In genomic region chrX:12871181-12871580, GRCh38 we compare ENCODE assay signal across 21 cellular contexts. TPM values are rescaled to one million over a fixed set of nuclear protein-coding genes. Genes with fewer than 3 reads are reported as not detected.
DNase-seq lines count a peak whose midpoint lies in the region; ATAC-seq, FAIRE-seq and TF ChIP-seq lines count a peak whose summit lies in the region.
"Had no signal": no experiment of that assay in that cellular context is flagged by ENCODE, and none has a peak within 500 bp of the region (broad histone marks: within the 10 kb centered on the region; RNA-seq: fewer than 3 reads in every experiment).

No MANE protein-coding gene starts in this region.

- peaks cover 0 to 12% (median 0%) of the 10 kb centered on the region in 11 experiments; a peak in 2 of 22 replicates for H4K20me1 ChIP-seq in BLaER1 treated with 17β-estradiol and CSF1 and Interleukin-3, amounts not matched to agents 10 nM and 100 nM
- H4K20me1 ChIP-seq in astrocyte (ENCODE audit: insufficient read depth, low read length) (no peaks in the 10 kb centered on the region), osteoblast (ENCODE audit: insufficient read depth, low read length) (no peaks in the 10 kb centered on the region)

- peaks cover 24 to 87% (median 42%) of the 10 kb centered on the region in 10 experiments; a peak in 19 of 20 replicates for H3K4me1 ChIP-seq in BLaER1 treated with 17β-estradiol and CSF1 and Interleukin-3, amounts not matched to agents 10 nM and 100 nM
- H3K4me1 ChIP-seq in astrocyte (ENCODE audit: insufficient read depth, low read length) (no peaks in the 10 kb centered on the region), osteoblast (ENCODE audit: insufficient read depth, low read length) (no peaks in the 10 kb centered on the region)
- H3K4me1 ChIP-seq: A549 had no signal

- H3K27me3 ChIP-seq in BLaER1 treated with 17β-estradiol and CSF1 and Interleukin-3, amounts not matched to agents 10 nM and 100 nM: peaks cover 96 to 100% (median 99%) of the 10 kb centered on the region in 11 experiments
- H3K27me3 ChIP-seq in astrocyte (ENCODE audit: insufficient read depth, low read length): no peaks in the 10 kb centered on the region
- no peaks in the 10 kb centered on the region for H3K27me3 ChIP-seq in osteoblast (ENCODE audit: insufficient read depth, low read length)

- H3K9me3 Mint-ChIP-seq in astrocyte (ENCODE audit: unreplicated experiment): no peaks in the 10 kb centered on the region

- H3K27ac ChIP-seq in BLaER1 treated with 17β-estradiol and CSF1 and Interleukin-3, amounts not matched to agents 10 nM and 100 nM: peak overlapping the region in 8 of 11 experiments; percentile 6 to 64 (median 58); a peak in 12 of 22 replicates
- H3K27ac ChIP-seq in astrocyte (ENCODE audit: low read depth, low read length) (no peak overlapping the region), osteoblast (ENCODE audit: low read depth, low read length) (no peak overlapping the region)
- H3K27ac ChIP-seq: A549, C4-2B had no signal

- peak overlapping the region in 2 of 11 experiments; percentile 16 to 18; a peak in 1 of 22 replicates for H3K9ac ChIP-seq in BLaER1 treated with 17β-estradiol and CSF1 and Interleukin-3, amounts not matched to agents 10 nM and 100 nM
- H3K9ac ChIP-seq in astrocyte (ENCODE audit: low read length): no peak overlapping the region

- no peak overlapping the region for H3K4me3 Mint-ChIP-seq in astrocyte (ENCODE audit: unreplicated experiment)

- no peaks in the 10 kb centered on the region for H3K79me2 ChIP-seq in astrocyte (ENCODE audit: insufficient read depth, low read length)
- H3K79me2 ChIP-seq in osteoblast (ENCODE audit: insufficient read depth, low read length): no peaks in the 10 kb centered on the region

- peak overlapping the region in 10 of 11 experiments; percentile 8 to 83 (median 42); a peak in 16 of 22 replicates for H3K4me2 ChIP-seq in BLaER1 treated with 17β-estradiol and CSF1 and Interleukin-3, amounts not matched to agents 10 nM and 100 nM
- no peak overlapping the region for H3K4me2 ChIP-seq in astrocyte (ENCODE audit: low read length)
- no peak overlapping the region for H3K4me2 ChIP-seq in osteoblast (ENCODE audit: insufficient read depth, low read length)
- H3K4me2 ChIP-seq: A549 had no signal

- no peak for ATAC-seq in GM18867 (IDR thresholded peaks at IDR 0.05; ENCODE audit: unreplicated experiment)
- ATAC-seq in HG02981 (IDR thresholded peaks at IDR 0.05; ENCODE audit: unreplicated experiment): no peak
- ATAC-seq: A549 had no signal

- H3K9me3 ChIP-seq in BLaER1 treated with 17β-estradiol and CSF1 and Interleukin-3, amounts not matched to agents 10 nM and 100 nM (replicated peaks in 1 of 11): peaks cover 0 to 29% (median 5%) of the 10 kb centered on the region in 11 experiments; a peak in 10 of 22 replicates
- no peaks in the 10 kb centered on the region for H3K9me3 ChIP-seq in astrocyte (ENCODE audit: insufficient read depth, low read depth, low read length)
- no peaks in the 10 kb centered on the region for H3K9me3 ChIP-seq in osteoblast (ENCODE audit: low read depth, low read length)
- H3K9me3 ChIP-seq: A549 had no signal

- H3K4me3 ChIP-seq in BLaER1 treated with 17β-estradiol and CSF1 and Interleukin-3, amounts not matched to agents 10 nM and 100 nM: peak overlapping the region in 1 of 10 experiments; percentile 3; a peak in 1 of 20 replicates
- H3K4me3 ChIP-seq in astrocyte (ENCODE audit: insufficient read depth, low read depth, low read length) (no peak overlapping the region), osteoblast (ENCODE audit: insufficient read depth, low read length) (no peak overlapping the region)
- H3K4me3 ChIP-seq: A549 had no signal

- H3K27ac Mint-ChIP-seq in astrocyte (ENCODE audit: unreplicated experiment): no peak overlapping the region

- H3K36me3 ChIP-seq in BLaER1 treated with 17β-estradiol and CSF1 and Interleukin-3, amounts not matched to agents 10 nM and 100 nM: peaks cover 0 to 23% (median 0%) of the 10 kb centered on the region in 11 experiments; a peak in 3 of 22 replicates
- no peaks in the 10 kb centered on the region for H3K36me3 ChIP-seq in astrocyte (ENCODE audit: insufficient read depth, low read length)
- no peaks in the 10 kb centered on the region for H3K36me3 ChIP-seq in osteoblast (ENCODE audit: insufficient read depth, low read length)

- H3K4me1 Mint-ChIP-seq in astrocyte (ENCODE audit: low read depth, unreplicated experiment): no peaks in the 10 kb centered on the region

- DNase-seq in GM19239 (ENCODE audit: insufficient read length, low spot score) (no peak), astrocyte (ENCODE audit: low read depth) (no peak), osteoblast (ENCODE audit: insufficient read length, low spot score, missing footprints) (peak; percentile 19), mesenteric fat pad (ENCODE audit: low spot score) (no peak), epidermal melanocyte (ENCODE audit: insufficient read length, low spot score) (no peak)
- DNase-seq: DMS79, NCI-H1092 treated with DMSO at 0.1 percent for 48 hours, NCI-H1694, NCI-H2081 treated with DMSO at 0.1 percent for 48 hours, NCI-H226, NCI-H524, T-helper 1 cell had no signal

- H3K27me3 Mint-ChIP-seq in astrocyte (ENCODE audit: low read depth, unreplicated experiment): peaks cover 2% of the 10 kb centered on the region

- no peaks in the 10 kb centered on the region for H3K36me3 Mint-ChIP-seq in astrocyte (ENCODE audit: low read depth, unreplicated experiment)

- H2AFZ ChIP-seq in astrocyte (ENCODE audit: low read depth, low read length) (no peak overlapping the region), osteoblast (ENCODE audit: low read length) (no peak overlapping the region)

- TF ChIP-seq CTCF in astrocyte (IDR thresholded peaks at IDR 0.05; ENCODE audit: insufficient read depth, low read depth, low read length) (no peak), osteoblast (IDR thresholded peaks at IDR 0.05; ENCODE audit: extremely low read depth, low read depth, low read length) (no peak)

- FAIRE-seq in GM19239 (lab: Jason Lieb, UNC) (peak; percentile 90), astrocyte (lab: Jason Lieb, UNC) (peak; percentile 82)
- FAIRE-seq: H54 had no signal

RNA-seq across cellular contexts. Expression of gene TLR7, which starts 4.3 kb away (rescaled TPM):
- total RNA-seq in astrocyte (0.07 TPM in 1 of 2 replicates, not detected in the other), osteoblast (under 0.01 TPM in 1 of 2 replicates, not detected in the other), mesenteric fat pad (2.0 TPM)
- total RNA-seq: G401, HT-29, M059J had no signal

RNA-seq across cellular contexts. Expression of gene TLR8, which starts 35.2 kb away (rescaled TPM):
- total RNA-seq in astrocyte (not detected in 2 replicates), osteoblast (under 0.01 TPM in 1 of 2 replicates, not detected in the other), mesenteric fat pad (6.6 TPM)
- total RNA-seq: G401, HT-29, M059J had no signal

Comparison
In these comparisons a context has a peak if more than half of its experiments do, and no peak if none do; other contexts are left out.
1. H3K27ac ChIP-seq: peak in BLaER1 treated with 17β-estradiol and CSF1 and Interleukin-3, amounts not matched to agents 10 nM and 100 nM (8 of 11); none in astrocyte (single experiment) and osteoblast (single experiment).
2. H3K4me2 ChIP-seq: peak in BLaER1 treated with 17β-estradiol and CSF1 and Interleukin-3, amounts not matched to agents 10 nM and 100 nM (10 of 11); none in astrocyte (single experiment) and osteoblast (single experiment).